ENCODE assay signal across 1 cellular context in the genomic region with DNA sequence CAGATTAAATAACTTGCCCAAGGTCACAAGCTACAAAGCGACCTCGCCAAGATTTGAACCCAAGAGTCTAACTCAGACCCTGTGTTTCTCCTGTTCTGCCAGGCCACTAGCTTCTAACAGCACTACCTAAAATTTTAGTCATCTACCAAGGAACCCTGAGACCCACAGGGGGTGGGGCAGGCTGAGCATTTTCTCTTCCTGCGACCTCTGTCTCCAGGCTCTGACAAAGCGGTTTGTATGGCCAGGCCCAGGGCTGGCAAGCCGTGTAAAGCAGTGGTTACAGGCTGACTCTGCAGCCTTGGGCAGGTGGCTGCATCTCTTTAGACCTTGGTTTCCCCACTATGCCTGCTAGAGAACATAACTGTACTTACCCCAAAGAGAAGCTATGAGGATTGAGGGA.
TF ChIP-seq lines count a peak whose summit lies in the region.

No MANE protein-coding gene starts in this region.

TF ChIP-seq in HepG2, 621 proteins besides CTCF, POLR2A, EP300 and RAD21:
- TF ChIP-seq, protein P1, sequence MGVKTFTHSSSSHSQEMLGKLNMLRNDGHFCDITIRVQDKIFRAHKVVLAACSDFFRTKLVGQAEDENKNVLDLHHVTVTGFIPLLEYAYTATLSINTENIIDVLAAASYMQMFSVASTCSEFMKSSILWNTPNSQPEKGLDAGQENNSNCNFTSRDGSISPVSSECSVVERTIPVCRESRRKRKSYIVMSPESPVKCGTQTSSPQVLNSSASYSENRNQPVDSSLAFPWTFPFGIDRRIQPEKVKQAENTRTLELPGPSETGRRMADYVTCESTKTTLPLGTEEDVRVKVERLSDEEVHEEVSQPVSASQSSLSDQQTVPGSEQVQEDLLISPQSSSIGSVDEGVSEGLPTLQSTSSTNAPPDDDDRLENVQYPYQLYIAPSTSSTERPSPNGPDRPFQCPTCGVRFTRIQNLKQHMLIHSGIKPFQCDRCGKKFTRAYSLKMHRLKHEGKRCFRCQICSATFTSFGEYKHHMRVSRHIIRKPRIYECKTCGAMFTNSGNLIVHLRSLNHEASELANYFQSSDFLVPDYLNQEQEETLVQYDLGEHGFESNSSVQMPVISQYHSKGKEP (CRISPR knock-in tag; IDR thresholded peaks at IDR 0.05), result no peak
- TF ChIP-seq KDM3A (CRISPR knock-in tag; IDR thresholded peaks at IDR 0.05; ENCODE audit: low read depth), result no peak
- TF ChIP-seq ZNF350 (CRISPR knock-in tag; IDR thresholded peaks at IDR 0.05; ENCODE audit: borderline replicate concordance, low read depth), result no peak
- no peak for TF ChIP-seq BCLAF1 (IDR thresholded peaks at IDR 0.05)
- TF ChIP-seq RFX3 (CRISPR knock-in tag; IDR thresholded peaks at IDR 0.05), result no peak
- TF ChIP-seq, protein P2, sequence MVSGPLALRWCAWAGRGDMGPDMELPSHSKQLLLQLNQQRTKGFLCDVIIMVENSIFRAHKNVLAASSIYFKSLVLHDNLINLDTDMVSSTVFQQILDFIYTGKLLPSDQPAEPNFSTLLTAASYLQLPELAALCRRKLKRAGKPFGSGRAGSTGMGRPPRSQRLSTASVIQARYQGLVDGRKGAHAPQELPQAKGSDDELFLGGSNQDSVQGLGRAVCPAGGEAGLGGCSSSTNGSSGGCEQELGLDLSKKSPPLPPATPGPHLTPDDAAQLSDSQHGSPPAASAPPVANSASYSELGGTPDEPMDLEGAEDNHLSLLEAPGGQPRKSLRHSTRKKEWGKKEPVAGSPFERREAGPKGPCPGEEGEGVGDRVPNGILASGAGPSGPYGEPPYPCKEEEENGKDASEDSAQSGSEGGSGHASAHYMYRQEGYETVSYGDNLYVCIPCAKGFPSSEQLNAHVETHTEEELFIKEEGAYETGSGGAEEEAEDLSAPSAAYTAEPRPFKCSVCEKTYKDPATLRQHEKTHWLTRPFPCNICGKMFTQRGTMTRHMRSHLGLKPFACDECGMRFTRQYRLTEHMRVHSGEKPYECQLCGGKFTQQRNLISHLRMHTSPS (CRISPR knock-in tag; IDR thresholded peaks at IDR 0.05; ENCODE audit: low read depth), result no peak
- TF ChIP-seq TBX3 (IDR thresholded peaks at IDR 0.05; ENCODE audit: borderline replicate concordance), result no peak
